14 cellular contexts compared by ENCODE assay signal in the genomic region with DNA sequence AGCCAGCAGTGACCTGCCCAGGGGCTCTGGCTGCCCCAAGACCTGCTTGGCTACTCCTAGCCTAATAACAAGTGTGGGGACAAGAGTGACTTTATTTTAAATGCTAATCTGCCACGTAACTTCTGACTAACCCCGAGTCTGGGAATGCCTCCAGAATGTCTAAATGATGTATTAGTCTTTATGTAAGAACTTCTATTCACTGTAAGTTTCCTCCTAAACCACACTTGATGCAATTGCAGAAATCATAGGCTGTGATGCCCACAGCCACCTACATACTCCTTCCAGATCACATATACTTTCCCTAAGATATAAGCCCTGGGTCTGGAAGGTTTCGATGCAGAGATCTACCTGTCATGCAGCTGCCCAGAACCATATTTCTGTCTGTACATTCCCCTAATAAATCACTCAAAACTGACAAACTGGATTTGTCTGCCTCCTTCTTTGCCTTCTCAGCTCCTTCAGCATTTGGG. TPM values are rescaled to one million over a fixed set of nuclear protein-coding genes. Genes with fewer than 3 reads are reported as not detected.
DNase-seq lines count a peak whose midpoint lies in the region; ATAC-seq and TF ChIP-seq lines count a peak whose summit lies in the region.
"Had no signal": no experiment of that assay in that cellular context is flagged by ENCODE, and none has a peak within 500 bp of the region (broad histone marks: within the 10 kb centered on the region; RNA-seq: fewer than 3 reads in every experiment).

No MANE protein-coding gene starts in this region.

- intact Hi-C loops in right cardiac atrium (cut with DNase I) = loop anchor here in 1 of 4 donors (10.0 kb wide), 1 partner anchor 47 kb away; a partner anchor contains a TSS
- intact Hi-C loops in Right ventricle myocardium superior (cut with DNase I) = no loop called here
- intact Hi-C loops in CD4-positive, alpha-beta memory T cell (cut with micrococcal nuclease) = no loop called here

- H3K4me1 ChIP-seq in right cardiac atrium (ENCODE audit: control insufficient read depth, insufficient read depth, low read length) = peaks cover 3% of the 10 kb centered on the region
- H3K4me1 ChIP-seq in CD4-positive, alpha-beta memory T cell (ENCODE audit: insufficient read depth, low read length) = peaks cover 10% of the 10 kb centered on the region

- H3K27me3 ChIP-seq in right cardiac atrium (ENCODE audit: control insufficient read depth, insufficient read depth) (no peaks in the 10 kb centered on the region), brain microvascular endothelial cell (replicated peaks) (no peaks in the 10 kb centered on the region)
- no peaks in the 10 kb centered on the region for H3K27me3 ChIP-seq in CD4-positive, alpha-beta memory T cell (ENCODE audit: insufficient read depth, low read length)

- peaks cover 5 to 9% (median 7%) of the 10 kb centered on the region in 4 donors for H3K4me1 Mint-ChIP-seq in CD4-positive, alpha-beta memory T cell

- no peak overlapping the region for H3K4me3 Mint-ChIP-seq in CD4-positive, alpha-beta memory T cell
- H3K4me3 Mint-ChIP-seq: activated CD4-positive, alpha-beta T cell treated with anti-CD3 and anti-CD28 coated beads for 36 hours had no signal

- H3K36me3 Mint-ChIP-seq in CD4-positive, alpha-beta memory T cell = no peaks in the 10 kb centered on the region

- H3K9me3 Mint-ChIP-seq in CD4-positive, alpha-beta memory T cell = no peaks in the 10 kb centered on the region

- no peak overlapping the region for H3K4me3 ChIP-seq in right cardiac atrium (ENCODE audit: low read length)
- H3K4me3 ChIP-seq in brain microvascular endothelial cell (ENCODE audit: low read depth, low read length) = no peak overlapping the region
- H3K4me3 ChIP-seq in CD4-positive, alpha-beta memory T cell (ENCODE audit: low read length in 2 of 2) = no peak overlapping the region

- no peak overlapping the region for H3K27ac Mint-ChIP-seq in CD4-positive, alpha-beta memory T cell
- H3K27ac Mint-ChIP-seq: activated CD4-positive, alpha-beta T cell treated with anti-CD3 and anti-CD28 coated beads for 36 hours; progenitor cell of endocrine pancreas had no signal

- no peak for TF ChIP-seq CTCF in brain microvascular endothelial cell (IDR thresholded peaks at IDR 0.05; ENCODE audit: low read depth, low read length, missing control alignments)

- H3K36me3 ChIP-seq in brain microvascular endothelial cell (replicated peaks) = no peaks in the 10 kb centered on the region
- no peaks in the 10 kb centered on the region for H3K36me3 ChIP-seq in CD4-positive, alpha-beta memory T cell (ENCODE audit: insufficient read depth, low read length)

- H3K27me3 Mint-ChIP-seq in CD4-positive, alpha-beta memory T cell = no peaks in the 10 kb centered on the region
- H3K27me3 Mint-ChIP-seq: activated CD4-positive, alpha-beta T cell treated with anti-CD3 and anti-CD28 coated beads for 36 hours; progenitor cell of endocrine pancreas had no signal

- peak in 1 of 2 donors; percentile 32 for ATAC-seq in right cardiac atrium
- ATAC-seq in Right ventricle myocardium superior (ENCODE audit: poor library complexity) = no peak
- no peak for ATAC-seq in GM21619 (IDR thresholded peaks at IDR 0.05; ENCODE audit: unreplicated experiment)
- ATAC-seq: activated CD4-positive, alpha-beta T cell treated with anti-CD3 and anti-CD28 coated beads for 36 hours; left colon; Right ventricle myocardium inferior had no signal

- DNase-seq in right cardiac atrium (no peak), Right ventricle myocardium superior (no peak), brain microvascular endothelial cell (peak; percentile 47), left kidney (ENCODE audit: low read depth, low spot score) (peak; percentile 18), NCI-H2227 (lab: John Stamatoyannopoulos, UW; ENCODE audit: unreplicated experiment) (no peak), NCI-H510A (lab: John Stamatoyannopoulos, UW) (no peak)
- no peak for DNase-seq in CD4-positive, alpha-beta memory T cell
- DNase-seq: activated CD4-positive, alpha-beta T cell treated with anti-CD3 and anti-CD28 coated beads for 36 hours; activated naive CD4-positive, alpha-beta T cell; left colon; NCI-H2081 had no signal

- H3K27ac ChIP-seq in right cardiac atrium (ENCODE audit: low read length) (peak overlapping the region; percentile 19), brain microvascular endothelial cell (no peak overlapping the region)
- H3K27ac ChIP-seq in CD4-positive, alpha-beta memory T cell (ENCODE audit: low read depth, low read length) = no peak overlapping the region

- CTCF ChIA-PET in CD4-positive, alpha-beta memory T cell (lab: Charles Lee; ENCODE audit: partially characterized antibody) = interaction anchor here (1.4 kb wide), 1 partner anchor 125 kb away, joined by 4 read pairs; no protein-coding TSS in a partner anchor

- no peaks in the 10 kb centered on the region for H3K9me3 ChIP-seq in right cardiac atrium (ENCODE audit: control insufficient read depth, low read length)
- H3K9me3 ChIP-seq in CD4-positive, alpha-beta memory T cell (ENCODE audit: control insufficient read depth in 1 of 2, low read length in 2 of 2) = no peaks in the 10 kb centered on the region

- in situ Hi-C loops in brain microvascular endothelial cell (cut with HindIII; ENCODE audit: low pct_ligation_motif_present, low sequenced_read_pairs) = no loop called here

- 48% methylated on average over 3 of the region's 3 CpGs for WGBS in right cardiac atrium

- POLR2A ChIA-PET in CD4-positive, alpha-beta memory T cell (lab: Charles Lee; ENCODE audit: partially characterized antibody) = no interaction called here

RNA-seq across cellular contexts. Expression of a gene that starts 5.9 kb away (rescaled TPM):
- total RNA-seq in right cardiac atrium (10 to 100 TPM; 46.3 to 54.3 (median 48.8) TPM), Right ventricle myocardium superior (48.9 TPM)
- polyA plus RNA-seq in right cardiac atrium = 40.0 TPM
- total RNA-seq in CD4-positive, alpha-beta memory T cell = 10 to 100 TPM; 32.1 to 38.5 TPM
- 10 to 100 TPM; 25.1 to 36.7 TPM for polyA plus RNA-seq in CD4-positive, alpha-beta memory T cell

RNA-seq across cellular contexts. Expression of a gene that starts 51.1 kb away (rescaled TPM):
- total RNA-seq in right cardiac atrium = 10 to 100 TPM; 23.3 to 27.2 (median 26.5) TPM
- polyA plus RNA-seq in right cardiac atrium = 9.6 TPM
- total RNA-seq in Right ventricle myocardium superior = 23.2 TPM
- 10 to 100 TPM; 15.3 to 17.6 TPM for total RNA-seq in CD4-positive, alpha-beta memory T cell
- 1 to 10 TPM in 1 of 2 donors, under 1 TPM in 1; 0.27 to 2.8 TPM for polyA plus RNA-seq in CD4-positive, alpha-beta memory T cell

Comparison
In these comparisons a context has a peak if more than half of its experiments do, and no peak if none do; other contexts are left out.
1. DNase-seq: peak in brain microvascular endothelial cell (single experiment) and left kidney (single experiment); none in right cardiac atrium (0 of 3), Right ventricle myocardium superior (single experiment), NCI-H2227 (single experiment), CD4-positive, alpha-beta memory T cell (0 of 5) and NCI-H510A (single experiment).